ENCODE assay signal across 21 cellular contexts in genomic region chr1:42369471-42369870, GRCh38. TPM values are rescaled to one million over a fixed set of nuclear protein-coding genes. Genes with fewer than 3 reads are reported as not detected.
"Had no signal": no experiment of that assay in that cellular context is flagged by ENCODE, and none has a peak within 500 bp of the region (broad histone marks: within the 10 kb centered on the region; RNA-seq: fewer than 3 reads in every experiment).

No MANE protein-coding gene starts in this region.

- H3K4me3 ChIP-seq: SJSA1, SK-N-MC had no signal

- H3K4me1 ChIP-seq: SJSA1 had no signal

- H3K27ac ChIP-seq: SJSA1, SK-N-MC had no signal

- H3K36me3 ChIP-seq: SJSA1 had no signal

- DNase-seq: KBM-7, MV-4-11, NCI-H1048, NCI-H1105, NCI-H1417 treated with DMSO at 0.1 percent for 48 hours, NCI-H146, NCI-H1694 treated with DMSO at 0.1 percent for 48 hours, NCI-H1930, NCI-H2081, NCI-H2107, NCI-H2227 treated with DMSO at 0.1 percent for 48 hours, NCI-H524, NCI-H526 treated with DMSO at 0.1 percent for 48 hours, NCI-H774, Right ventricle myocardium superior, RPMI8226, SIG-M5 had no signal

- H3K9me3 ChIP-seq: SJSA1 had no signal

RNA-seq across cellular contexts. Expression of gene RIMKLA, which starts 11.1 kb away (rescaled TPM):
- total RNA-seq: LHCN-M2, MCF 10A had no signal
